ENCODE assay signal across 17 cellular contexts in the genomic region with DNA sequence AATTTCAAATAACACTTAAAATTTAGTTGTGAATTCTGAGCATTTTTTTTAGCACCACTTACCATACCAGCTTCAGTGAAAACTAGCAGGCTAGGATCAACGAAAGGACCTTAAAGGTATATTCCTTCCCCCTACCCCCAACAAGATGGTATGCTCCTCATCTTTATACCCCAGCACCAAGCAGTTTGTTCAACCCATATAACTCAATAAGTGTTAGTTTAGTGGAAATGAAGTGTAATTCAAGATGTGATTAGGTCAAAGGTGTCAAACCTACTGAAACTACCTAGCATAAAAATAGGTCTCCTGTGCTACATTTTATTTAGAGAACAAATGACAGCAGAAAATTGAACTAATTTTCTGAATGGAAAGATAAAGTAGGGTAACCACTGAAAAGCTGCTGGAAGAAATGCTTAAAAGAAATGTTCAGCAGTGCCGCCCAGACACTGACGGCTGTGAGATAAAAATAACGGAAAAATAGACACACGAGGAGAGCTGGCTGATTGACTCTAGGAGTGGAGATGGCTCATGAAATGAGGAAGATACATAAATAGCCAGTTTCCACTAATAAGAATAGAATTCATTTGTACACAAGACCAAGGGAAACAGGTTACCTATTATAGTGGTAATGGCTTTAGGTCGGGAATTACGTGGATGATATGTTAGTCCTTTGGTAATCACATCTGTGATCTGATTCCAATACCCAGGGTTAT.
A peak's percentile ranks its signal among the peaks of the same experiment; 100 is the strongest.
DNase-seq lines count a peak whose midpoint lies in the region; ATAC-seq and TF ChIP-seq lines count a peak whose summit lies in the region.
"Had no signal": no experiment of that assay in that cellular context is flagged by ENCODE, and none has a peak within 500 bp of the region (broad histone marks: within the 10 kb centered on the region; RNA-seq: fewer than 3 reads in every experiment).

No MANE protein-coding gene starts in this region.

- no peak overlapping the region for H3K4me3 Mint-ChIP-seq in dendritic cell treated with granulocyte-macrophage colony-stimulating factor and Interleukin-4, amounts not matched to agents 40 ng/mL and 50 ng/mL, for 4 days

- H3K9me3 Mint-ChIP-seq in dendritic cell treated with granulocyte-macrophage colony-stimulating factor and Interleukin-4, amounts not matched to agents 40 ng/mL and 50 ng/mL, for 4 days = peaks cover 7% of the 10 kb centered on the region

- ATAC-seq in GM19452 (IDR thresholded peaks at IDR 0.05; ENCODE audit: unreplicated experiment) = peak; percentile 24
- peak; percentile 24 for ATAC-seq in HG03442 (IDR thresholded peaks at IDR 0.05; ENCODE audit: unreplicated experiment)
- ATAC-seq in HG03521 (IDR thresholded peaks at IDR 0.05; ENCODE audit: unreplicated experiment) = no peak
- ATAC-seq: right cardiac atrium had no signal

- peaks cover 53% of the 10 kb centered on the region for H3K4me1 Mint-ChIP-seq in dendritic cell treated with granulocyte-macrophage colony-stimulating factor and Interleukin-4, amounts not matched to agents 40 ng/mL and 50 ng/mL, for 4 days (ENCODE audit: low read depth)

- H3K27ac Mint-ChIP-seq in dendritic cell treated with granulocyte-macrophage colony-stimulating factor and Interleukin-4, amounts not matched to agents 40 ng/mL and 50 ng/mL, for 4 days = peak overlapping the region; percentile 61

- no peaks in the 10 kb centered on the region for H3K27me3 Mint-ChIP-seq in dendritic cell treated with granulocyte-macrophage colony-stimulating factor and Interleukin-4, amounts not matched to agents 40 ng/mL and 50 ng/mL, for 4 days

- TF ChIP-seq CTCF in GM10266 (IDR thresholded peaks at IDR 0.05; ENCODE audit: control insufficient read depth, insufficient read depth, low read depth, missing control alignments) = no peak

- DNase-seq in GM10266 (ENCODE audit: extremely low spot score) (peak; percentile 48), NCI-H187 (lab: John Stamatoyannopoulos, UW) (no peak), HT-29 (ENCODE audit: low spot score) (no peak)
- DNase-seq in activated naive CD4-positive, alpha-beta T cell treated with Interleukin-2 at 50 U/mL for 16 hours = no peak
- DNase-seq: activated CD4-positive, alpha-beta T cell treated with anti-CD3 and anti-CD28 coated beads for 4 hours; activated T-cell treated with anti-CD3 and anti-CD28 coated beads, Interleukin-2, amount 50 U/mL, for 48 hours; DMS153; IMR-90; NCI-H1417 treated with DMSO at 0.1 percent for 48 hours; NCI-H446; Peyer's patch; right cardiac atrium; stimulated activated CD4-positive, alpha-beta T cell treated with anti-CD3 and anti-CD28 coated beads, Interleukin-4, amount 100 ng/mL, for 24 hours had no signal

- H3K36me3 Mint-ChIP-seq in dendritic cell treated with granulocyte-macrophage colony-stimulating factor and Interleukin-4, amounts not matched to agents 40 ng/mL and 50 ng/mL, for 4 days (ENCODE audit: low read depth) = peaks cover 27% of the 10 kb centered on the region

- intact Hi-C loops in dendritic cell treated with granulocyte-macrophage colony-stimulating factor and Interleukin-4, amounts not matched to agents 40 ng/mL and 50 ng/mL, for 4 days (cut with micrococcal nuclease) = no loop called here
